Comparison of ENCODE assay signal across 8 cellular contexts in genomic region chr10:115355162-115355760, GRCh38.
A peak's percentile ranks its signal among the peaks of the same experiment; 100 is the strongest.
DNase-seq lines count a peak whose midpoint lies in the region; ATAC-seq, FAIRE-seq and TF ChIP-seq lines count a peak whose summit lies in the region.

No MANE protein-coding gene starts in this region.

- no peaks in the 10 kb centered on the region for H3K36me3 ChIP-seq in keratinocyte (ENCODE audit: control insufficient read depth in 2 of 2, extremely low read depth in 1 of 2, insufficient read depth in 2 of 2, low read length in 2 of 2)

- no peaks in the 10 kb centered on the region for H3K27me3 ChIP-seq in keratinocyte (ENCODE audit: control insufficient read depth, extremely low read depth, insufficient read depth, low read length)

- no peaks in the 10 kb centered on the region for H3K9me3 ChIP-seq in keratinocyte (ENCODE audit: control insufficient read depth, low read depth, low read length)

- TF ChIP-seq CTCF in astrocyte of the cerebellum (IDR thresholded peaks at IDR 0.05; ENCODE audit: low read depth, low read length, missing control alignments) (peak; percentile 81), keratinocyte (optimal IDR thresholded peaks at IDR 0.05 in 1 of 3, IDR thresholded peaks at IDR 0.05 in 1 of 3, conservative IDR thresholded peaks at IDR 0.05 in 1 of 3; ENCODE audit: extremely low read depth in 1 of 3, insufficient read depth in 2 of 3, low read length in 3 of 3) (peak; percentile 49 to 76 (median 63))

- in situ Hi-C loops in astrocyte of the cerebellum (cut with HindIII; ENCODE audit: low sequenced_read_pairs): no loop called here

- dilution Hi-C loops in keratinocyte (cut with MboI; ENCODE audit: extremely low pct_ligation_motif_present, low sequenced_read_pairs): no loop called here

- no peaks in the 10 kb centered on the region for H4K20me1 ChIP-seq in keratinocyte (ENCODE audit: control insufficient read depth, extremely low read depth, insufficient read depth, low read length)

- H3K4me2 ChIP-seq in keratinocyte (ENCODE audit: control insufficient read depth, extremely low read depth, insufficient read depth, low read depth, low read length): no peak overlapping the region

- DNase-seq in DMS114 treated with DMSO at 0.1 percent for 48 hours (lab: John Stamatoyannopoulos, UW; ENCODE audit: unreplicated experiment): peak; percentile 74
- peak; percentile 45 for DNase-seq in NCI-H2227 (lab: John Stamatoyannopoulos, UW; ENCODE audit: unreplicated experiment)
- DNase-seq in astrocyte of the cerebellum (ENCODE audit: low read depth): peak; percentile 69
- peak; percentile 11 for DNase-seq in keratinocyte (ENCODE audit: low read depth, low spot score)
- DNase-seq in urothelium cell line (ENCODE audit: low spot score): peak; percentile 46
- DNase-seq in effector CD4-positive, alpha-beta T cell: no peak

- H3K4me3 ChIP-seq in astrocyte of the cerebellum (ENCODE audit: low read depth, low read length) (no peak overlapping the region), keratinocyte (ENCODE audit: control insufficient read depth in 2 of 3, extremely low read depth in 1 of 3, insufficient read depth in 2 of 3, low read depth in 1 of 3, low read length in 3 of 3) (no peak overlapping the region)

- no peaks in the 10 kb centered on the region for H3K9me1 ChIP-seq in keratinocyte (ENCODE audit: control insufficient read depth, extremely low read depth, insufficient read depth, low read length)

- H2AFZ ChIP-seq in keratinocyte (ENCODE audit: control insufficient read depth, low read length): no peak overlapping the region

- H3K9ac ChIP-seq in keratinocyte (ENCODE audit: control insufficient read depth, extremely low read depth, insufficient read depth, low read length): no peak overlapping the region

- ATAC-seq in GM18907 (IDR thresholded peaks at IDR 0.05; ENCODE audit: unreplicated experiment): peak; percentile 91
- ATAC-seq in HG03159 (IDR thresholded peaks at IDR 0.05; ENCODE audit: unreplicated experiment): peak; percentile 93

- no peak overlapping the region for H3K27ac ChIP-seq in keratinocyte (ENCODE audit: control insufficient read depth, insufficient read depth, low read length)

- H3K79me2 ChIP-seq in keratinocyte (ENCODE audit: control insufficient read depth, insufficient read depth, low read length): no peaks in the 10 kb centered on the region

- FAIRE-seq in keratinocyte (lab: Jason Lieb, UNC): peak; percentile 69
- FAIRE-seq in urothelium cell line (lab: Jason Lieb, UNC): no peak

- H3K4me1 ChIP-seq in keratinocyte (ENCODE audit: control insufficient read depth, extremely low read depth, insufficient read depth, low read length): no peaks in the 10 kb centered on the region
